ENCODE assay signal across 8 cellular contexts in the genomic region with DNA sequence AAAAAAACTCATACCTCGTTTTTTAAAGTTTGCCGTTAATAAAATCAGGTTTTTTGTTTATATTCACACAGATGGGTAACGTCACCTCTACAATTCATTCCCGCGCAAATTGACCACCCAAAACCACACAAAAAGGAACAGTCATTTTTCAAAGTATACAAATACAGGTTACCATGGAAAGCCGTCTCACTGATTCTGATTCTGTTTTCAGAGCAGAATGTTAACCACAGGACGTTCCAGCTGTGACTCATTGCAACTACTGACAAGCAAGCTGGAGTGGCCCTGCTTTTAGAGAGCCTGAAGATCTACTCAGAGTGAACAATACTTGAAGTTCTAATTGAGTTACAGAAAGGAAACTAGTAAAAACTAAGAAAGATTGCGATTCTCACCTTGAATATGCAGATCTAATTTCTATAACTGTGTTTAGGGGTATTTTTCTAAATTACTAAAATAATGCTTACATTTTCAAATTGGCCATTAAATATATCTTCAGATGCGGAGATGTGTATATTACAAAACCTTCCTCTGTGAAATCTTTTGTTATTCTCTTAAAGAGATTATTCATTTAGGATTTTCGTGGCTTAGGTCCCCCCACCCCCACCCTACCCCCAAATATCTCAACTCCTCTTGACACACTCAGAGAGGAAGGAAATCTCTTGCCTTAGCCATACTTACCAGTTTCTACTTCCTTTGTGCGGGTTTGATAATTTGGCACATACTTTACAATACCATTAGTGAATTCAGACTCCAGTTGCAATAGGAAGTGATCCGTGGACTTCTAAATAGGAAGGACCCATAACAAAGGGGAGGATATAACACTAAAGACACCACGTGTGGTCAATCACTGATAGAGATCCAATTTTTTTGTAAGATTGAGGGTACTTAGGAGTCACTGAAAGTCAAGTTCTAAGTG.
DNase-seq lines count a peak whose midpoint lies in the region; ATAC-seq and TF ChIP-seq lines count a peak whose summit lies in the region.

No MANE protein-coding gene starts in this region.

- H3K9me3 ChIP-seq in OCI-LY7 (ENCODE audit: low read length) = no peaks in the 10 kb centered on the region

- TF ChIP-seq CTCF in OCI-LY7 (conservative IDR thresholded peaks at IDR 0.05; ENCODE audit: low read length) = no peak
- TF ChIP-seq CTCF in retinal pigment epithelial cell (conservative IDR thresholded peaks at IDR 0.05; ENCODE audit: low read depth, low read length) = no peak

- H2AFZ ChIP-seq in OCI-LY7 (ENCODE audit: low read length) = peak overlapping the region; percentile 41; the same call in 1 of the 2 replicates

- POLR2A ChIA-PET in OCI-LY7 (lab: Charles Lee) = no interaction called here

- CTCF ChIA-PET in OCI-LY7 (lab: Charles Lee; ENCODE audit: unreplicated experiment) = no interaction called here

- no TSS peak for BruUV-seq in OCI-LY7 (replicated peaks; lab: Mats Ljungman, UMichigan)

- no peaks in the 10 kb centered on the region for H4K20me1 ChIP-seq in OCI-LY7 (ENCODE audit: insufficient read depth, low read length)

- no peaks in the 10 kb centered on the region for H3K4me1 ChIP-seq in OCI-LY7 (ENCODE audit: insufficient read depth, low read length, poor library complexity, severe bottlenecking)

- no peak overlapping the region for H3K27ac ChIP-seq in OCI-LY7 (ENCODE audit: low read depth, low read length, poor library complexity, severe bottlenecking)

- no peaks in the 10 kb centered on the region for H3K9me2 ChIP-seq in OCI-LY7 (ENCODE audit: insufficient read depth, low read length)

- intact Hi-C loops in OCI-LY7 (cut with micrococcal nuclease; ENCODE audit: unreplicated experiment) = no loop called here

- no peak overlapping the region for H3K4me2 ChIP-seq in OCI-LY7 (ENCODE audit: low read length)

- no peaks in the 10 kb centered on the region for H3K36me3 ChIP-seq in OCI-LY7 (ENCODE audit: insufficient read depth, low read length)

- peak; percentile 5 for DNase-seq in OCI-LY7 (ENCODE audit: low spot score)
- peak; percentile 61 to 70 for DNase-seq in activated T-cell treated with anti-CD3 and anti-CD28 coated beads, Interleukin-2, amount 50 U/mL, for 48 hours
- DNase-seq in fibroblast of the conjunctiva (ENCODE audit: low read depth) = peak; percentile 98
- DNase-seq in retinal pigment epithelial cell (ENCODE audit: low read depth) = peak; percentile 95
- DNase-seq in NCI-H1417 treated with DMSO at 0.1 percent for 48 hours (lab: John Stamatoyannopoulos, UW) = no peak
- no peak for DNase-seq in NCI-H2107 (lab: John Stamatoyannopoulos, UW)

- H3K4me3 ChIP-seq in OCI-LY7 (ENCODE audit: low read depth, low read length, poor library complexity, severe bottlenecking) (no peak overlapping the region), retinal pigment epithelial cell (ENCODE audit: low read length) (no peak overlapping the region)

- no peaks in the 10 kb centered on the region for H3K79me2 ChIP-seq in OCI-LY7 (ENCODE audit: insufficient read depth, low read depth, low read length)

- ATAC-seq in GM18511 (IDR thresholded peaks at IDR 0.05; ENCODE audit: unreplicated experiment) (peak; percentile 94), HG02938 (IDR thresholded peaks at IDR 0.05; ENCODE audit: unreplicated experiment) (peak; percentile 90)

Comparison
In these comparisons a context has a peak if more than half of its experiments do, and no peak if none do; other contexts are left out.
1. DNase-seq: peak in OCI-LY7 (single experiment), activated T-cell treated with anti-CD3 and anti-CD28 coated beads, Interleukin-2, amount 50 U/mL, for 48 hours (2 of 2), fibroblast of the conjunctiva (single experiment) and retinal pigment epithelial cell (single experiment); none in NCI-H1417 treated with DMSO at 0.1 percent for 48 hours (single experiment) and NCI-H2107 (single experiment).